ENCODE assay signal across 21 cellular contexts in genomic region chr6:15453622-15454021, GRCh38.
DNase-seq lines count a peak whose midpoint lies in the region; ATAC-seq and TF ChIP-seq lines count a peak whose summit lies in the region.
"Had no signal": no experiment of that assay in that cellular context is flagged by ENCODE, and none has a peak within 500 bp of the region (broad histone marks: within the 10 kb centered on the region; RNA-seq: fewer than 3 reads in every experiment).

No MANE protein-coding gene starts in this region.

- ATAC-seq in Right ventricle myocardium inferior (peak; percentile 83), natural killer cell (no peak), upper lobe of left lung (ENCODE audit: low FRiP score in 2 of 2) (no peak), HG02798 (IDR thresholded peaks at IDR 0.05; ENCODE audit: poor library complexity, unreplicated experiment) (no peak), HG03175 (IDR thresholded peaks at IDR 0.05; ENCODE audit: unreplicated experiment) (no peak)
- no peak for ATAC-seq in naive thymus-derived CD8-positive, alpha-beta T cell
- ATAC-seq: activated CD4-positive, CD25-positive, alpha-beta regulatory T cell treated with anti-CD3 and anti-CD28 coated beads, Interleukin-2, amount 50 U/mL, for 24 hours; foreskin keratinocyte had no signal

- POLR2A ChIA-PET in naive thymus-derived CD8-positive, alpha-beta T cell (lab: Charles Lee): no interaction called here

- DNase-seq in Right ventricle myocardium inferior (ENCODE audit: missing footprints): no peak
- DNase-seq in cardiac septum (ENCODE audit: low spot score): no peak
- peak; percentile 19 for DNase-seq in endodermal cell
- no peak for DNase-seq in natural killer cell
- DNase-seq in upper lobe of left lung: no peak
- no peak for DNase-seq in naive thymus-derived CD8-positive, alpha-beta T cell
- DNase-seq: activated CD8-positive, alpha-beta memory T cell treated with anti-CD3 and anti-CD28 coated beads, Interleukin-2, amount 50 U/mL, for 48 hours; activated naive CD4-positive, alpha-beta T cell; cortex of kidney; DMS79; foreskin keratinocyte; HCEC 1CT; mesendoderm; MM.1S; NCI-H146; T-helper 9 cell had no signal

- H3K27me3 Mint-ChIP-seq in endodermal cell (ENCODE audit: insufficient read depth): peaks cover 14% of the 10 kb centered on the region
- H3K27me3 Mint-ChIP-seq in natural killer cell (ENCODE audit: low read depth in 2 of 2): no peaks in the 10 kb centered on the region
- no peaks in the 10 kb centered on the region for H3K27me3 Mint-ChIP-seq in naive thymus-derived CD8-positive, alpha-beta T cell

- H3K4me1 Mint-ChIP-seq in endodermal cell (peaks cover 44% of the 10 kb centered on the region), natural killer cell (peaks cover 70 to 81% of the 10 kb centered on the region in 2 donors)
- peaks cover 36 to 76% (median 65%) of the 10 kb centered on the region in 4 donors for H3K4me1 Mint-ChIP-seq in naive thymus-derived CD8-positive, alpha-beta T cell

- TF ChIP-seq CTCF in endodermal cell (conservative IDR thresholded peaks at IDR 0.05) (no peak), natural killer cell (IDR thresholded peaks at IDR 0.05) (no peak), upper lobe of left lung (IDR thresholded peaks at IDR 0.05) (no peak)

- TF ChIP-seq EP300 in upper lobe of left lung (IDR thresholded peaks at IDR 0.05): peak in 2 of 4 donors; percentile 24 to 63

- H3K4me1 ChIP-seq in endodermal cell (ENCODE audit: control insufficient read depth, insufficient read depth, low read length) (peaks cover 22% of the 10 kb centered on the region), upper lobe of left lung (peaks cover 0 to 17% (median 16%) of the 10 kb centered on the region in 4 donors)

- H3K36me3 ChIP-seq in endodermal cell (ENCODE audit: control insufficient read depth, insufficient read depth, low read length) (peaks cover 36% of the 10 kb centered on the region), upper lobe of left lung (peaks cover 0 to 3% (median 0%) of the 10 kb centered on the region in 4 donors)

- no peak overlapping the region for H3K4me3 ChIP-seq in endodermal cell (ENCODE audit: low read length)
- no peak overlapping the region for H3K4me3 ChIP-seq in upper lobe of left lung
- H3K4me3 ChIP-seq: tibial nerve had no signal

- TF ChIP-seq POLR2A in upper lobe of left lung (IDR thresholded peaks at IDR 0.05): no peak

- WGBS in endodermal cell (ENCODE audit: insufficient coverage in 1 of 2, insufficient read length in 1 of 2), 2 experiments: 91 to 95% methylated on average over 3 to 5 of the region's 5 CpGs
- WGBS in upper lobe of left lung, 2 donors: 83 to 86% methylated on average over 5 of the region's 5 CpGs

- H3K4me3 Mint-ChIP-seq in endodermal cell: no peak overlapping the region
- no peak overlapping the region for H3K4me3 Mint-ChIP-seq in natural killer cell
- no peak overlapping the region for H3K4me3 Mint-ChIP-seq in naive thymus-derived CD8-positive, alpha-beta T cell
- H3K4me3 Mint-ChIP-seq: neural crest cell had no signal

- intact Hi-C loops in Right ventricle myocardium inferior (cut with DNase I) (no loop called here), cardiac septum (cut with DNase I) (no loop called here), natural killer cell (cut with micrococcal nuclease) (no loop called here)

- H3K27ac Mint-ChIP-seq in endodermal cell (no peak overlapping the region), natural killer cell (peak overlapping the region; percentile 85 to 86)
- H3K27ac Mint-ChIP-seq in naive thymus-derived CD8-positive, alpha-beta T cell: peak overlapping the region in 5 of 10 donors; percentile 9 to 85 (median 63)

- H3K27ac ChIP-seq in endodermal cell (ENCODE audit: low read depth, low read length) (no peak overlapping the region), upper lobe of left lung (peak overlapping the region in 3 of 4 donors; percentile 16 to 35 (median 32))
- H3K27ac ChIP-seq: foreskin keratinocyte had no signal

- H3K27me3 ChIP-seq in endodermal cell (ENCODE audit: control insufficient read depth, insufficient read depth, low read length, poor library complexity, severe bottlenecking) (no peaks in the 10 kb centered on the region), upper lobe of left lung (no peaks in the 10 kb centered on the region)
- H3K27me3 ChIP-seq: foreskin keratinocyte, tibial nerve had no signal

- H3K9me3 ChIP-seq in endodermal cell (ENCODE audit: control insufficient read depth, low read length) (no peaks in the 10 kb centered on the region), upper lobe of left lung (no peaks in the 10 kb centered on the region)
- H3K9me3 ChIP-seq: tibial nerve had no signal

- H3K9me3 Mint-ChIP-seq in endodermal cell (no peaks in the 10 kb centered on the region), natural killer cell (no peaks in the 10 kb centered on the region)
- H3K9me3 Mint-ChIP-seq in naive thymus-derived CD8-positive, alpha-beta T cell: no peaks in the 10 kb centered on the region
- H3K9me3 Mint-ChIP-seq: neural crest cell had no signal

- H3K36me3 Mint-ChIP-seq in endodermal cell (ENCODE audit: low read depth): peaks cover 32% of the 10 kb centered on the region
- no peaks in the 10 kb centered on the region for H3K36me3 Mint-ChIP-seq in natural killer cell
- H3K36me3 Mint-ChIP-seq in naive thymus-derived CD8-positive, alpha-beta T cell: peaks cover 0 to 37% (median 21%) of the 10 kb centered on the region in 3 donors

- H3K9ac ChIP-seq in endodermal cell (ENCODE audit: extremely low read depth, low read length, poor library complexity, severe bottlenecking): no peak overlapping the region
